ENCODE assay signal across 1 cellular context in genomic region chr1:150696995-150697927, GRCh38.
A peak's percentile ranks its signal among the peaks of the same experiment; 100 is the strongest.
TF ChIP-seq lines count a peak whose summit lies in the region.

Gene GOLPH3L (minus strand): TSS chr1:150697154. CDS start chr1:150694838, 2,316 bp downstream.

TF ChIP-seq in HepG2, 621 proteins besides CTCF, POLR2A, EP300 and RAD21 (continued from another document):
- TF ChIP-seq, protein P1, sequence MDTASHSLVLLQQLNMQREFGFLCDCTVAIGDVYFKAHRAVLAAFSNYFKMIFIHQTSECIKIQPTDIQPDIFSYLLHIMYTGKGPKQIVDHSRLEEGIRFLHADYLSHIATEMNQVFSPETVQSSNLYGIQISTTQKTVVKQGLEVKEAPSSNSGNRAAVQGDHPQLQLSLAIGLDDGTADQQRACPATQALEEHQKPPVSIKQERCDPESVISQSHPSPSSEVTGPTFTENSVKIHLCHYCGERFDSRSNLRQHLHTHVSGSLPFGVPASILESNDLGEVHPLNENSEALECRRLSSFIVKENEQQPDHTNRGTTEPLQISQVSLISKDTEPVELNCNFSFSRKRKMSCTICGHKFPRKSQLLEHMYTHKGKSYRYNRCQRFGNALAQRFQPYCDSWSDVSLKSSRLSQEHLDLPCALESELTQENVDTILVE (CRISPR knock-in tag; IDR thresholded peaks at IDR 0.05) = no peak
- TF ChIP-seq PAF1 (CRISPR knock-in tag; IDR thresholded peaks at IDR 0.05) (no peak), TAF15 (IDR thresholded peaks at IDR 0.05; ENCODE audit: low read depth, low read length, poor library complexity, severe bottlenecking) (no peak), ESRRA (CRISPR knock-in tag; IDR thresholded peaks at IDR 0.05; ENCODE audit: low read depth) (no peak), ISX (CRISPR knock-in tag; conservative IDR thresholded peaks at IDR 0.05) (no peak), THYN1 (CRISPR knock-in tag; IDR thresholded peaks at IDR 0.05; ENCODE audit: borderline replicate concordance, low read depth) (no peak), ZNF614 (CRISPR knock-in tag; IDR thresholded peaks at IDR 0.05; ENCODE audit: borderline replicate concordance) (peak; percentile 38; the same call in 1 of the 2 replicates), ETV6 (CRISPR knock-in tag; conservative IDR thresholded peaks at IDR 0.05) (no peak)
TF ChIP-seq in HepG2: peak in this region for 116.
